ENCODE assay signal across 7 cellular contexts in the genomic region with DNA sequence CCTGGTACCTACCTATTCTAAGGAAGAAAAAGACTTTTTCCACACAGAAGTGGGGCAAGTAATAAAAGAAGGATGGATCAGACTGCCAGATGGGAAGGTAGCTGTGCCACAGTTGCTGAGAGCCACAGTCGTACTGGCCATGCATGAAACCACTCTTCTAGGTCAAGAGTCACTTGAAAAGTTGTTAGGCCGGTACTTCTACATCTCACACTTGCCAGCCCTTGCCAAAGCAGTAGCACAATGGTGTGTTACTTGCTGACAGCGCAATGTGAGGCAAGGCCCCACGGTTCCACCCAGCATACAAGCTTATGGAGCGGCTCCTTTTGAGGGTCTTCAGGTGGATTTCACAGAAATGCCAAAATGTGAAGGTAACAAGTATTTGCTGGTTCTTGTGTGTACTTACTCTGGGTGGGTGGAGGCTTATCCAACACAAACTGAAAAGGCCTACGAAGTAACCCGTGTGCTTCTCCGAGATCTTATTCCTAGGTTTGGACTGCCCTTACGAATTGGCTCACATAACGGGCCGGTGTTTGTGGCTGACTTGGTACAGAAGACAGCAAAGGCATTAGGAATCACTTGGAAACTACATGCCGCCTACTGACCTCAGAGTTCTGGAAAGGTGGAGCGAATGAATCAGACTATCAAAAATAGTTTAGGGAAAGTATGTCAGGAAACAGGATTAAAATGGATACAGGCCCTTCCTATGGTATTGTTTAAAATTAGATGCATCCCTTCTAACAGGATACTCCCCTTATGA. TPM values are rescaled to one million over a fixed set of nuclear protein-coding genes. Genes with fewer than 3 reads are reported as not detected.
DNase-seq lines count a peak whose midpoint lies in the region; TF ChIP-seq lines count a peak whose summit lies in the region.
"Not testable (repeated sequence)": the region's sequence is repeated elsewhere in the genome, so short reads cannot be mapped to it uniquely, and the experiment has no call there.

No MANE protein-coding gene starts in this region.

- H4K20me1 ChIP-seq in PC-9 (ENCODE audit: insufficient read depth), result not testable (repeated sequence)

- not testable (repeated sequence) for TF ChIP-seq CTCF in LNCaP clone FGC (IDR thresholded peaks at IDR 0.05; ENCODE audit: control insufficient read depth, extremely low read depth, insufficient read depth); PC-9 (conservative IDR thresholded peaks at IDR 0.05); epithelial cell of esophagus (IDR thresholded peaks at IDR 0.05; ENCODE audit: insufficient read depth, low read depth, low read length, missing control alignments); thyroid gland (IDR thresholded peaks at IDR 0.05)

- H4K8ac ChIP-seq in trophoblast cell (ENCODE audit: low read depth, low read length), result peak overlapping the region; percentile 47

- H3K23ac ChIP-seq in trophoblast cell (ENCODE audit: low read length), result not testable (repeated sequence)

- not testable (repeated sequence) for H3K79me1 ChIP-seq in trophoblast cell (ENCODE audit: low read length)

- H2AFZ ChIP-seq in PC-9 (0 out of 2 replicates have a peak overlapping the region, but pooled peaks have one; percentile 43), trophoblast cell (ENCODE audit: insufficient read depth, low read length, poor library complexity) (peak overlapping the region; percentile 39)

- peak overlapping the region; percentile 71 for H2BK5ac ChIP-seq in trophoblast cell (ENCODE audit: low read depth, low read length, poor library complexity)

- H3K9me3 ChIP-seq in PC-9 (ENCODE audit: insufficient read depth, low read depth); trophoblast cell (ENCODE audit: insufficient read depth, low read depth, low read length); thyroid gland: not testable (repeated sequence)

- peak overlapping the region; percentile 50 for H4K91ac ChIP-seq in trophoblast cell (ENCODE audit: low read depth, low read length)

- H2BK12ac ChIP-seq in trophoblast cell (ENCODE audit: low read length), result not testable (repeated sequence)

- H3F3A ChIP-seq in PC-9 (ENCODE audit: insufficient read depth, low read depth), result not testable (repeated sequence)

- peak overlapping the region; percentile 8; the same call in 1 of the 2 replicates for H3K4me3 ChIP-seq in LNCaP clone FGC (ENCODE audit: low read depth, low read length)
- H3K4me3 ChIP-seq in PC-9, result peak overlapping the region; percentile 37; the same call in 1 of the 2 replicates
- H3K4me3 ChIP-seq in epithelial cell of esophagus (ENCODE audit: low read length); trophoblast cell (ENCODE audit: low read depth, low read length); thyroid gland (replicated peaks in 1 of 3): not testable (repeated sequence)

- H3K9ac ChIP-seq in trophoblast cell (ENCODE audit: low read length), result not testable (repeated sequence)

- H3K27ac ChIP-seq in PC-9 (peak overlapping the region; percentile 78), trophoblast cell (ENCODE audit: low read depth, low read length) (peak overlapping the region; percentile 72), thyroid gland (peak overlapping the region; percentile 77 to 90 (median 87))

- peak overlapping the region; percentile 67 for H3K4me2 ChIP-seq in PC-9
- H3K4me2 ChIP-seq in trophoblast cell (ENCODE audit: low read length), result peak overlapping the region; percentile 33

- CTCF ChIA-PET in PC-9 (lab: Charles Lee), result interaction anchor here (0.6 kb wide), 1 partner anchor 60 kb away, joined by 3 read pairs; no protein-coding TSS in a partner anchor

- peak in 1 of 2 donors; percentile 40 for TF ChIP-seq POLR2A in thyroid gland (IDR thresholded peaks at IDR 0.05)

- not testable (repeated sequence) for H3K4ac ChIP-seq in trophoblast cell (ENCODE audit: low read depth, low read length)

- not testable (repeated sequence) for H3K27me3 ChIP-seq in PC-9 (ENCODE audit: insufficient read depth, low read depth); trophoblast cell (ENCODE audit: insufficient read depth, low read length); thyroid gland

- no CpG with 5 or more reads among the region's 13 CpGs for WGBS in trophoblast cell (ENCODE audit: extremely low coverage, insufficient coverage, insufficient read length)
- 32 to 47% methylated on average over 13 of the region's 13 CpGs for WGBS in thyroid gland, 2 donors

- H4K12ac ChIP-seq in trophoblast cell (ENCODE audit: low read depth, low read length), result not testable (repeated sequence)

- DNase-seq in DMS79 (lab: John Stamatoyannopoulos, UW), result peak; percentile 91
- DNase-seq in LNCaP clone FGC (ENCODE audit: low read depth), result peak; percentile 58
- peak; percentile 8 for DNase-seq in NCI-H2196 (lab: John Stamatoyannopoulos, UW; ENCODE audit: unreplicated experiment)
- DNase-seq in PC-9, result peak; percentile 56 to 80
- peak; percentile 53 for DNase-seq in epithelial cell of esophagus (ENCODE audit: low read depth)
- peak; percentile 76 to 85 for DNase-seq in trophoblast cell
- peak; percentile 84 to 89 for DNase-seq in thyroid gland

- not testable (repeated sequence) for H3K9me2 ChIP-seq in PC-9 (ENCODE audit: insufficient read depth)

- BruUV-seq in PC-9 (replicated peaks; lab: Mats Ljungman, UMichigan), result not testable (repeated sequence)

- H3K36me3 ChIP-seq in PC-9 (ENCODE audit: low read depth), result not testable (repeated sequence)
- H3K36me3 ChIP-seq in trophoblast cell (ENCODE audit: control insufficient read depth in 1 of 2, insufficient read depth in 2 of 2, low read length in 2 of 2) (peaks cover 14 to 20% of the 10 kb centered on the region in 2 experiments), thyroid gland (peaks cover 15 to 28% of the 10 kb centered on the region in 2 donors)

- H3K79me2 ChIP-seq in PC-9 (ENCODE audit: low read depth); trophoblast cell (ENCODE audit: control insufficient read depth, insufficient read depth, low read length, poor library complexity): not testable (repeated sequence)

- intact Hi-C loops in PC-9 (cut with micrococcal nuclease; ENCODE audit: unreplicated experiment), result loop anchor here (5.0 kb wide), 1 partner anchor 66 kb away; the partner anchor contains the start of gene SYNJ1
- intact Hi-C loops in thyroid gland (cut with DNase I), result not testable (repeated sequence)

- H3K18ac ChIP-seq in trophoblast cell (ENCODE audit: low read length), result not testable (repeated sequence)

- peak overlapping the region; percentile 46 for H3K14ac ChIP-seq in trophoblast cell (ENCODE audit: low read length)

- H2BK120ac ChIP-seq in trophoblast cell (ENCODE audit: insufficient read depth, low read length, poor library complexity), result peak overlapping the region; percentile 72

- H3K4me1 ChIP-seq in PC-9 (replicated peaks; ENCODE audit: insufficient read depth) (peaks cover 16% of the 10 kb centered on the region), trophoblast cell (ENCODE audit: control insufficient read depth in 1 of 2, insufficient read depth in 2 of 2, low read length in 2 of 2) (peaks cover 4 to 11% of the 10 kb centered on the region in 2 experiments), thyroid gland (peaks cover 42 to 45% of the 10 kb centered on the region in 2 donors)

- POLR2A ChIA-PET in PC-9 (lab: Charles Lee; ENCODE audit: unreplicated experiment), result not testable (repeated sequence)

- H2AK5ac ChIP-seq in trophoblast cell (ENCODE audit: low read length), result not testable (repeated sequence)

RNA-seq across cellular contexts. Expression of gene CFAP298, which starts 49.0 kb away (rescaled TPM):
- total RNA-seq in PC-9 (2021), result 31.2 and 35.5 TPM in 2 replicates
- 51.7 and 52.4 TPM in 2 replicates for polyA plus RNA-seq in trophoblast cell (2013)
- total RNA-seq in thyroid gland, result 10 to 100 TPM; 39.5 to 60.7 (median 43.5) TPM

Comparison
In these comparisons a context has a peak if more than half of its experiments do, and no peak if none do; other contexts are left out.
1. DNase-seq: peak in every context shown above with its lines; median percentile 91 in DMS79; 86 in thyroid gland; 80 in trophoblast cell; 68 in PC-9; 58 in LNCaP clone FGC; 53 in epithelial cell of esophagus; 8 in NCI-H2196.